1 cellular context compared by ENCODE assay signal in genomic region chr15:86611392-86612040, GRCh38.
TF ChIP-seq lines count a peak whose summit lies in the region.

No MANE protein-coding gene starts in this region.

TF ChIP-seq in GM23338, 12 proteins besides CTCF, POLR2A, EP300 and RAD21 (continued from another document):
- TF ChIP-seq ZNF462 (CRISPR knock-in tag; IDR thresholded peaks at IDR 0.05) = no peak
- TF ChIP-seq ZNF114 (CRISPR knock-in tag; IDR thresholded peaks at IDR 0.05) = no peak
- no peak for TF ChIP-seq NANOG (IDR thresholded peaks at IDR 0.05; ENCODE audit: borderline replicate concordance)
- TF ChIP-seq CREB1 (CRISPR knock-in tag; IDR thresholded peaks at IDR 0.05; ENCODE audit: low read depth) = no peak
- TF ChIP-seq ETS1 (IDR thresholded peaks at IDR 0.05) = no peak
- no peak for TF ChIP-seq EZH2 (IDR thresholded peaks at IDR 0.05; ENCODE audit: low read depth, unreplicated experiment)
- no peak for TF ChIP-seq ZNF331 (CRISPR knock-in tag; IDR thresholded peaks at IDR 0.05; ENCODE audit: low read depth)
- TF ChIP-seq STAT1 (IDR thresholded peaks at IDR 0.05; ENCODE audit: unreplicated experiment) = no peak
- TF ChIP-seq JUNB (IDR thresholded peaks at IDR 0.05; ENCODE audit: unreplicated experiment) = no peak
- TF ChIP-seq EZH2phosphoT487 (IDR thresholded peaks at IDR 0.05; ENCODE audit: unreplicated experiment) = no peak
- TF ChIP-seq POLR2AphosphoS5 (IDR thresholded peaks at IDR 0.05; ENCODE audit: low read depth) = no peak
